In genomic region chr17:77247048-77247541, GRCh38 we compare ENCODE assay signal across 1 cellular context.
TF ChIP-seq lines count a peak whose summit lies in the region.

No MANE protein-coding gene starts in this region.

TF ChIP-seq in HepG2, 621 proteins besides CTCF, POLR2A, EP300 and RAD21 (continued from another document and continues in another):
- TF ChIP-seq USF2 (IDR thresholded peaks at IDR 0.05; ENCODE audit: low read depth, low read length) (no peak), USF2 (CRISPR knock-in tag; IDR thresholded peaks at IDR 0.05; ENCODE audit: borderline replicate concordance) (no peak), HCFC1 (IDR thresholded peaks at IDR 0.05; ENCODE audit: low read depth, low read length) (no peak), ISL2 (CRISPR knock-in tag; IDR thresholded peaks at IDR 0.05) (peak; percentile 62; the same call in 1 of the 2 replicates), ZFP36L1 (CRISPR knock-in tag; IDR thresholded peaks at IDR 0.05) (peak; percentile 32; the same call in 1 of the 2 replicates), ZNF17 (CRISPR knock-in tag; IDR thresholded peaks at IDR 0.05) (no peak), ZNF670 (CRISPR knock-in tag; IDR thresholded peaks at IDR 0.05; ENCODE audit: borderline replicate concordance) (peak; percentile 76; the same call in 1 of the 2 replicates), ZBTB21 (CRISPR knock-in tag; IDR thresholded peaks at IDR 0.05) (no peak), AKNA (CRISPR knock-in tag; IDR thresholded peaks at IDR 0.05; ENCODE audit: borderline replicate concordance) (no peak), GLMP (CRISPR knock-in tag; IDR thresholded peaks at IDR 0.05; ENCODE audit: borderline replicate concordance) (no peak), ZSCAN5A (CRISPR knock-in tag; IDR thresholded peaks at IDR 0.05; ENCODE audit: borderline replicate concordance) (no peak), ZBTB3 (CRISPR knock-in tag; IDR thresholded peaks at IDR 0.05; ENCODE audit: borderline replicate concordance, low read depth) (no peak), ZBTB43 (CRISPR knock-in tag; conservative IDR thresholded peaks at IDR 0.05) (no peak), RXRA (CRISPR knock-in tag; IDR thresholded peaks at IDR 0.05) (peak; percentile 36; the same call in 1 of the 2 replicates), TCF7L2 (IDR thresholded peaks at IDR 0.05; ENCODE audit: low read depth, low read length) (no peak), ATF1 (CRISPR knock-in tag; IDR thresholded peaks at IDR 0.05) (no peak), TEAD2 (CRISPR knock-in tag; IDR thresholded peaks at IDR 0.05) (no peak), ZBTB42 (CRISPR knock-in tag; IDR thresholded peaks at IDR 0.05) (no peak), ZNF569 (CRISPR knock-in tag; IDR thresholded peaks at IDR 0.05; ENCODE audit: borderline replicate concordance) (no peak), STAG1 (CRISPR knock-in tag; IDR thresholded peaks at IDR 0.05) (peak; percentile 99), ZBTB20 (CRISPR knock-in tag; IDR thresholded peaks at IDR 0.05; ENCODE audit: borderline replicate concordance, low read depth) (no peak), ATM (IDR thresholded peaks at IDR 0.05; ENCODE audit: borderline replicate concordance) (no peak), XBP1 (CRISPR knock-in tag; IDR thresholded peaks at IDR 0.05) (no peak), CHD4 (IDR thresholded peaks at IDR 0.05; ENCODE audit: borderline replicate concordance, low read length) (no peak), ZNF646 (CRISPR knock-in tag; IDR thresholded peaks at IDR 0.05) (no peak), REXO4 (CRISPR knock-in tag; IDR thresholded peaks at IDR 0.05; ENCODE audit: borderline replicate concordance) (no peak), ZBTB7B (CRISPR knock-in tag; IDR thresholded peaks at IDR 0.05) (peak; percentile 91), HDAC2 (CRISPR knock-in tag; IDR thresholded peaks at IDR 0.05) (no peak; the same call in 1 of the 2 replicates), ZNF710 (CRISPR knock-in tag; IDR thresholded peaks at IDR 0.05; ENCODE audit: borderline replicate concordance) (no peak), HINFP (CRISPR knock-in tag; IDR thresholded peaks at IDR 0.05; ENCODE audit: low read depth) (no peak), POGZ (CRISPR knock-in tag; IDR thresholded peaks at IDR 0.05) (peak; percentile 43; the same call in 1 of the 2 replicates), DMTF1 (CRISPR knock-in tag; IDR thresholded peaks at IDR 0.05) (no peak), ZNF672 (CRISPR knock-in tag; IDR thresholded peaks at IDR 0.05) (no peak)
